In genomic region chr3:115736341-115736740, GRCh38 we compare ENCODE assay signal across 3 cellular contexts.
DNase-seq lines count a peak whose midpoint lies in the region; ATAC-seq, FAIRE-seq and TF ChIP-seq lines count a peak whose summit lies in the region.
"Not testable (repeated sequence)": the region's sequence is repeated elsewhere in the genome, so short reads cannot be mapped to it uniquely, and the experiment has no call there.

No MANE protein-coding gene starts in this region.

- H3K4me1 Mint-ChIP-seq in WTC11, neural crest cell: not testable (repeated sequence)

- BruUV-seq in HepG2 (replicated peaks; lab: Mats Ljungman, UMichigan), result not testable (repeated sequence)

- intact Hi-C loops in HepG2 (cut with micrococcal nuclease; ENCODE audit: unreplicated experiment), result not testable (repeated sequence)

- H3K9ac ChIP-seq in HepG2 (ENCODE audit: insufficient read depth, low read depth, low read length), result not testable (repeated sequence)

- TF ChIP-seq POLR2A in HepG2 (IDR thresholded peaks at IDR 0.05; ENCODE audit: insufficient read depth in 1 of 2, low read depth in 2 of 2, low read length in 2 of 2), result not testable (repeated sequence)

- H3K27ac ChIP-seq in HepG2 (ENCODE audit: extremely low read length, insufficient read depth, low read length), result not testable (repeated sequence)

- H3K4me2 ChIP-seq in HepG2 (ENCODE audit: low read depth, low read length), result not testable (repeated sequence)

- not testable (repeated sequence) for FAIRE-seq in HepG2 (lab: Jason Lieb, UNC)

- not testable (repeated sequence) for H4K20me1 ChIP-seq in HepG2 (ENCODE audit: insufficient read depth, low read length)

- not testable (repeated sequence) for H2AFZ ChIP-seq in HepG2 (ENCODE audit: low read length)

- DNase-seq in WTC11 (ENCODE audit: low spot score); HepG2 (ENCODE audit: low spot score); neural crest cell (ENCODE audit: low read depth, low spot score): not testable (repeated sequence)

- not testable (repeated sequence) for TF ChIP-seq EP300 in HepG2 (IDR thresholded peaks at IDR 0.05; ENCODE audit: low read depth in 2 of 2, low read length in 2 of 2); HepG2 (CRISPR knock-in tag; IDR thresholded peaks at IDR 0.05; ENCODE audit: borderline replicate concordance)

- H3K27ac Mint-ChIP-seq in WTC11, result not testable (repeated sequence)
- H3K27ac Mint-ChIP-seq in neural crest cell (ENCODE audit: unreplicated experiment), result peak overlapping the region; percentile 90

- H3K36me3 Mint-ChIP-seq in WTC11, result peaks cover 39% of the 10 kb centered on the region
- H3K36me3 Mint-ChIP-seq in neural crest cell (ENCODE audit: low read depth), result peaks cover 15% of the 10 kb centered on the region

- H3K9me3 Mint-ChIP-seq in WTC11 (peaks cover 54% of the 10 kb centered on the region), neural crest cell (peaks cover 17% of the 10 kb centered on the region)

- CTCF ChIA-PET in WTC11 (lab: Charles Lee); HepG2 (lab: Yijun Ruan, JAX; ENCODE audit: low intra/inter-chr PET ratio, low total read pairs): not testable (repeated sequence)

- H3K27me3 ChIP-seq in HepG2 (ENCODE audit: control insufficient read depth in 1 of 2, insufficient read depth in 2 of 2, low read length in 2 of 2), result not testable (repeated sequence)

- not testable (repeated sequence) for H3K4me3 ChIP-seq in HepG2 (replicated peaks in 1 of 3; ENCODE audit: insufficient read depth in 1 of 3, low read depth in 2 of 3, low read length in 3 of 3)

- POLR2A ChIA-PET in WTC11 (lab: Charles Lee); HepG2 (lab: Yijun Ruan, JAX): not testable (repeated sequence)

- not testable (repeated sequence) for H3K79me2 ChIP-seq in HepG2 (ENCODE audit: insufficient read depth, low read length)

- in situ Hi-C loops in HepG2 (cut with HindIII; ENCODE audit: extremely low pct_ligation_motif_present, low pct_unique_long_range_greater_than_20kb), result not testable (repeated sequence)

- not testable (repeated sequence) for ATAC-seq in WTC11, HepG2

- not testable (repeated sequence) for H3K4me3 Mint-ChIP-seq in WTC11, neural crest cell

- H3K4me1 ChIP-seq in HepG2 (ENCODE audit: insufficient read depth, low read length), result not testable (repeated sequence)

- not testable (repeated sequence) for TF ChIP-seq CTCF in WTC11 (IDR thresholded peaks at IDR 0.05); HepG2 (CRISPR knock-in tag; IDR thresholded peaks at IDR 0.05); neural crest cell (conservative IDR thresholded peaks at IDR 0.05)

- H3K9me3 ChIP-seq in HepG2 (ENCODE audit: low read length), result peaks cover 42% of the 10 kb centered on the region

- not testable (repeated sequence) for TF ChIP-seq RAD21 in HepG2 (CRISPR knock-in tag; IDR thresholded peaks at IDR 0.05)

- H3K36me3 ChIP-seq in HepG2 (replicated peaks in 1 of 2; ENCODE audit: control insufficient read depth in 1 of 2, insufficient read depth in 2 of 2, low read length in 2 of 2), result not testable (repeated sequence)

- H3K27me3 Mint-ChIP-seq in WTC11 (ENCODE audit: low read depth); neural crest cell (ENCODE audit: low read depth): not testable (repeated sequence)

- 87% methylated on average over 3 of the region's 3 CpGs for WGBS in HepG2 (ENCODE audit: low lambda C conversion rate)

TF ChIP-seq in WTC11, 78 proteins besides CTCF, POLR2A, EP300 and RAD21:
- peak; percentile 84 for TF ChIP-seq ZNF317 (CRISPR knock-in tag; IDR thresholded peaks at IDR 0.05; ENCODE audit: borderline replicate concordance, low read depth)

TF ChIP-seq in HepG2, 621 proteins besides CTCF, POLR2A, EP300 and RAD21:
- peak; percentile 96 for TF ChIP-seq ZNF317 (CRISPR knock-in tag; IDR thresholded peaks at IDR 0.05)
